1 cellular context compared by ENCODE assay signal in genomic region chr1:87325982-87326738, GRCh38.
TF ChIP-seq lines count a peak whose summit lies in the region.

No MANE protein-coding gene starts in this region.

TF ChIP-seq in SK-N-SH treated with all-trans-retinoic acid at 6 μM for 48 hours, 23 proteins besides CTCF, POLR2A, EP300 and RAD21 (continued from another document):
- TF ChIP-seq, protein P1, sequence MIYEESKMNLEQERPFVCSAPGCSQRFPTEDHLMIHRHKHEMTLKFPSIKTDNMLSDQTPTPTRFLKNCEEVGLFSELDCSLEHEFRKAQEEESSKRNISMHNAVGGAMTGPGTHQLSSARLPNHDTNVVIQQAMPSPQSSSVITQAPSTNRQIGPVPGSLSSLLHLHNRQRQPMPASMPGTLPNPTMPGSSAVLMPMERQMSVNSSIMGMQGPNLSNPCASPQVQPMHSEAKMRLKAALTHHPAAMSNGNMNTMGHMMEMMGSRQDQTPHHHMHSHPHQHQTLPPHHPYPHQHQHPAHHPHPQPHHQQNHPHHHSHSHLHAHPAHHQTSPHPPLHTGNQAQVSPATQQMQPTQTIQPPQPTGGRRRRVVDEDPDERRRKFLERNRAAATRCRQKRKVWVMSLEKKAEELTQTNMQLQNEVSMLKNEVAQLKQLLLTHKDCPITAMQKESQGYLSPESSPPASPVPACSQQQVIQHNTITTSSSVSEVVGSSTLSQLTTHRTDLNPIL (CRISPR knock-in tag; IDR thresholded peaks at IDR 0.05; ENCODE audit: low read depth): no peak
- TF ChIP-seq CSRNP3 (CRISPR knock-in tag; IDR thresholded peaks at IDR 0.05) (no peak), PPARA (CRISPR knock-in tag; IDR thresholded peaks at IDR 0.05; ENCODE audit: borderline replicate concordance) (no peak), OSR1 (CRISPR knock-in tag; IDR thresholded peaks at IDR 0.05) (no peak)
